ENCODE assay signal across 7 cellular contexts in genomic region chr11:1694064-1694845, GRCh38. TPM values are rescaled to one million over a fixed set of nuclear protein-coding genes. Genes with fewer than 3 reads are reported as not detected.
DNase-seq lines count a peak whose midpoint lies in the region; ATAC-seq and TF ChIP-seq lines count a peak whose summit lies in the region.

No MANE protein-coding gene starts in this region.

- no peak overlapping the region for H3K4me3 Mint-ChIP-seq in activated T-helper 1 cell treated with anti-CD3 and anti-CD28 coated beads, Interleukin-12 subunit alpha, Interleukin-12 subunit beta, Interleukin-2, Interleukin-4 antibody, amounts not matched to agents 30 ng/mL and 10 ng/mL and 1 ng/mL, durations not matched to agents 14 hours and 24 hours and 36 hours
- H3K4me3 Mint-ChIP-seq in naive thymus-derived CD8-positive, alpha-beta T cell, result peak overlapping the region in 6 of 10 donors; percentile 15 to 52 (median 42)

- DNase-seq in HuH-7.5 (ENCODE audit: low spot score) (peak; percentile 76), Panc1 (ENCODE audit: low read depth, low spot score) (peak; percentile 47), fibroblast of the aortic adventitia (ENCODE audit: low read depth) (peak; percentile 75)
- peak; percentile 71 for DNase-seq in activated T-helper 1 cell treated with anti-CD3 and anti-CD28 coated beads, Interleukin-12 subunit alpha, Interleukin-12 subunit beta, Interleukin-2, Interleukin-4 antibody, amounts not matched to agents 30 ng/mL and 10 ng/mL and 1 ng/mL, durations not matched to agents 14 hours and 24 hours and 36 hours (ENCODE audit: low spot score)
- peak; percentile 54 to 87 (median 78) for DNase-seq in naive thymus-derived CD8-positive, alpha-beta T cell
- peak; percentile 74 for DNase-seq in stimulated activated CD8-positive, alpha-beta memory T cell treated with anti-CD3 and anti-CD28 coated beads, Interleukin-7, amount 100 ng/mL, for 24 hours (ENCODE audit: low read depth)

- H3K9me3 Mint-ChIP-seq in activated T-helper 1 cell treated with anti-CD3 and anti-CD28 coated beads, Interleukin-12 subunit alpha, Interleukin-12 subunit beta, Interleukin-2, Interleukin-4 antibody, amounts not matched to agents 30 ng/mL and 10 ng/mL and 1 ng/mL, durations not matched to agents 14 hours and 24 hours and 36 hours, result peaks cover 5% of the 10 kb centered on the region
- H3K9me3 Mint-ChIP-seq in naive thymus-derived CD8-positive, alpha-beta T cell, result peaks cover 0 to 7% (median 0%) of the 10 kb centered on the region in 9 donors

- no TSS peak for BruUV-seq in Panc1 (replicated peaks; lab: Mats Ljungman, UMichigan)

- H3K36me3 ChIP-seq in Panc1 (ENCODE audit: control insufficient read depth, insufficient read depth, low read length), result no peaks in the 10 kb centered on the region

- CTCF ChIA-PET in Panc1 (lab: Charles Lee), result interaction anchor here (0.5 to 4.9 kb wide), 39 partner anchors 12 to 463 kb away, joined by 3 to 168 read pairs (median 5); partner anchors contain the start of gene SYT8

- no peaks in the 10 kb centered on the region for H3K36me3 Mint-ChIP-seq in activated T-helper 1 cell treated with anti-CD3 and anti-CD28 coated beads, Interleukin-12 subunit alpha, Interleukin-12 subunit beta, Interleukin-2, Interleukin-4 antibody, amounts not matched to agents 30 ng/mL and 10 ng/mL and 1 ng/mL, durations not matched to agents 14 hours and 24 hours and 36 hours (ENCODE audit: low read depth)
- H3K36me3 Mint-ChIP-seq in naive thymus-derived CD8-positive, alpha-beta T cell, result no peaks in the 10 kb centered on the region

- H3K4me3 ChIP-seq in Panc1 (ENCODE audit: low read depth in 2 of 2, low read length in 2 of 2) (peak overlapping the region; percentile 35 to 51; a peak in 3 of 4 replicates), fibroblast of the aortic adventitia (ENCODE audit: low read depth, low read length) (peak overlapping the region; percentile 61)

- no peaks in the 10 kb centered on the region for H3K9me3 ChIP-seq in Panc1 (ENCODE audit: control insufficient read depth, insufficient read depth, low read depth, low read length)

- intact Hi-C loops in Panc1 (cut with micrococcal nuclease; ENCODE audit: unreplicated experiment), result loop anchor here (5.0 kb wide), 2 partner anchors 42 to 458 kb away; no protein-coding TSS in a partner anchor
- intact Hi-C loops in activated T-helper 1 cell treated with anti-CD3 and anti-CD28 coated beads, Interleukin-12 subunit alpha, Interleukin-12 subunit beta, Interleukin-2, Interleukin-4 antibody, amounts not matched to agents 30 ng/mL and 10 ng/mL and 1 ng/mL, durations not matched to agents 14 hours and 24 hours and 36 hours (cut with micrococcal nuclease), result loop anchor here (1.0 kb wide), 2 partner anchors 138 to 188 kb away; no protein-coding TSS in a partner anchor

- no peak overlapping the region for H3K27ac Mint-ChIP-seq in activated T-helper 1 cell treated with anti-CD3 and anti-CD28 coated beads, Interleukin-12 subunit alpha, Interleukin-12 subunit beta, Interleukin-2, Interleukin-4 antibody, amounts not matched to agents 30 ng/mL and 10 ng/mL and 1 ng/mL, durations not matched to agents 14 hours and 24 hours and 36 hours
- no peak overlapping the region for H3K27ac Mint-ChIP-seq in naive thymus-derived CD8-positive, alpha-beta T cell

- H3K27ac ChIP-seq in Panc1 (ENCODE audit: low read length), result peak overlapping the region; percentile 91

- peaks cover 20% of the 10 kb centered on the region for H3K4me1 ChIP-seq in Panc1 (ENCODE audit: control insufficient read depth, insufficient read depth, low read length)

- H3K27me3 ChIP-seq in Panc1 (ENCODE audit: control insufficient read depth, insufficient read depth, low read length), result no peaks in the 10 kb centered on the region

- H3K27me3 Mint-ChIP-seq in activated T-helper 1 cell treated with anti-CD3 and anti-CD28 coated beads, Interleukin-12 subunit alpha, Interleukin-12 subunit beta, Interleukin-2, Interleukin-4 antibody, amounts not matched to agents 30 ng/mL and 10 ng/mL and 1 ng/mL, durations not matched to agents 14 hours and 24 hours and 36 hours (ENCODE audit: insufficient read depth), result peaks cover 14% of the 10 kb centered on the region
- H3K27me3 Mint-ChIP-seq in naive thymus-derived CD8-positive, alpha-beta T cell, result peaks cover 2 to 38% (median 16%) of the 10 kb centered on the region in 5 donors

- peaks cover 5% of the 10 kb centered on the region for H3K4me1 Mint-ChIP-seq in activated T-helper 1 cell treated with anti-CD3 and anti-CD28 coated beads, Interleukin-12 subunit alpha, Interleukin-12 subunit beta, Interleukin-2, Interleukin-4 antibody, amounts not matched to agents 30 ng/mL and 10 ng/mL and 1 ng/mL, durations not matched to agents 14 hours and 24 hours and 36 hours (ENCODE audit: low read depth)
- peaks cover 5 to 19% (median 14%) of the 10 kb centered on the region in 4 donors for H3K4me1 Mint-ChIP-seq in naive thymus-derived CD8-positive, alpha-beta T cell

- TF ChIP-seq CTCF in Panc1 (IDR thresholded peaks at IDR 0.05) (peak; percentile 87), fibroblast of the aortic adventitia (IDR thresholded peaks at IDR 0.05; ENCODE audit: insufficient read depth, low read length) (peak; percentile 91)

- POLR2A ChIA-PET in Panc1 (lab: Charles Lee), result interaction anchor here (0.5 to 0.7 kb wide), 2 partner anchors 39 to 457 kb away, joined by 3 read pairs; no protein-coding TSS in a partner anchor
- POLR2A ChIA-PET in naive thymus-derived CD8-positive, alpha-beta T cell (lab: Charles Lee), result interaction anchor here (1.0 to 3.0 kb wide), 7 partner anchors 42 to 457 kb away, joined by 3 to 54 read pairs (median 4); partner anchors contain the start of genes PRR33 and SYT8

- in situ Hi-C loops in Panc1 (cut with HindIII; ENCODE audit: low pct_unique_long_range_greater_than_20kb, low sequenced_read_pairs), result no loop called here

- ATAC-seq in GM18498 (IDR thresholded peaks at IDR 0.05; ENCODE audit: unreplicated experiment) (peak; percentile 54), Panc1 (peak; percentile 93)
- ATAC-seq in naive thymus-derived CD8-positive, alpha-beta T cell, result peak; percentile 82 to 93

RNA-seq across cellular contexts. Expression of gene KRTAP5-6, which starts 2.7 kb away (rescaled TPM):
- total RNA-seq in Panc1 (2021; ENCODE audit: unreplicated experiment) (not detected), fibroblast of the aortic adventitia (ENCODE audit: low replicate concordance) (not detected in 2 replicates)
- not detected for polyA plus RNA-seq in Panc1 (2012; ENCODE audit: insufficient read length)
- total RNA-seq in activated T-helper 1 cell treated with anti-CD3 and anti-CD28 coated beads, Interleukin-12 subunit alpha, Interleukin-12 subunit beta, Interleukin-2, Interleukin-4 antibody, amounts not matched to agents 30 ng/mL and 10 ng/mL and 1 ng/mL, durations not matched to agents 14 hours and 24 hours and 36 hours, result not detected in 2 replicates
- total RNA-seq in naive thymus-derived CD8-positive, alpha-beta T cell, result not detected
- not detected for polyA plus RNA-seq in naive thymus-derived CD8-positive, alpha-beta T cell

RNA-seq across cellular contexts. Expression of gene IFITM10, which starts 56.1 kb away (rescaled TPM):
- total RNA-seq in Panc1 (2021; ENCODE audit: unreplicated experiment), result 18.0 TPM
- polyA plus RNA-seq in Panc1 (2012; ENCODE audit: insufficient read length), result 8.0 TPM
- total RNA-seq in activated T-helper 1 cell treated with anti-CD3 and anti-CD28 coated beads, Interleukin-12 subunit alpha, Interleukin-12 subunit beta, Interleukin-2, Interleukin-4 antibody, amounts not matched to agents 30 ng/mL and 10 ng/mL and 1 ng/mL, durations not matched to agents 14 hours and 24 hours and 36 hours, result 0.32 and 0.52 TPM in 2 replicates
- total RNA-seq in fibroblast of the aortic adventitia (ENCODE audit: low replicate concordance), result 2.2 and 5.9 TPM in 2 replicates
- total RNA-seq in naive thymus-derived CD8-positive, alpha-beta T cell, result 1 to 10 TPM; 2.0 to 4.3 TPM
- under 1 TPM in 1 of 3 donors, not detected in 2; 0.16 TPM for polyA plus RNA-seq in naive thymus-derived CD8-positive, alpha-beta T cell

Comparison
In these comparisons a context has a peak if more than half of its experiments do, and no peak if none do; other contexts are left out.
1. Peak in every context shown above with its lines: DNase-seq, ATAC-seq, H3K4me3 ChIP-seq and H3K27ac ChIP-seq.